Comparison of ENCODE assay signal across 10 cellular contexts in the genomic region with DNA sequence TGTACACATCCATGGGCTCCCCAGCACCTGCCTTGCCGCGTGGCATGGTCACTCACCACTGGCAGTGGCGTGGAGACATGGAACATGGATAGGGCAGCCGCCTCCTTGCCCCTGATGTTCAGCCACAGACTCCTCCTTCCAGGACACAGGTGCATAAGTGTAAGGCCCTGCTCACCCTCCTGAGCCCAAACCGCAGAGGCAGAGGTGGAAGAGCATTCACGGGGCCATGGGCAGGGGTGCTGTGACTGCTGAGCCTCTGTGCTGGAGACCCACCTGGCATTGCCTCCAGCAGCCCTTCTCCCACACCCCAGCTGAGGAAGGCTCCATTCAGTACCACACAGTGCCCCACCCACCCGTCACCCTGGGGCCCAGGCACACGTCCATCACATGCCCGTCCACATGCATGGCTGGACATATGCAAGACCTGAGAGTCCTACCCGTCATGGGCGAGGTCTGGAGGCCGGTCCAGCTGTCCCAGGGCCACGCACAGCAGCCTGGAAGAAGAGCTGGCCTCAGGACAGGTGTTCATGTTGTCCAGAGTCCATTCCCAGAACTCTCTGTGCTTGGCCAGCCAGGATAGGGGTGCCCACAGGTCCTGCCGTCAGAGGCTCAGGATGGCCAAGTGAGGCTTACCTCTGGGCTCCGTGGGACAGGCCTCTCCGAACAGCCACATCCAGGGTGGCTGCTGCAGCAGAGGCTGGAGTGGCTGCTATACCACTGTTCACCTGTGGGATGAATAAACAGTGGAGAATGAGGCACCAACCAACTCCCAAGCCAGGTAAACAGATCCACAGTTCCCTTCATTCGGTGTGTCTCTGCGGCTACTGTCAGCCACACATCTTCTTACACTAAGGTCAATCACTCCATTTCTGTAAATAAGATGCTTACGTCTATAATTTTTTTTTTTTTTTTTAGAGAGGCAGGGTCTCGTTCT. TPM values are rescaled to one million over a fixed set of nuclear protein-coding genes. Genes with fewer than 3 reads are reported as not detected.
DNase-seq lines count a peak whose midpoint lies in the region; ATAC-seq, FAIRE-seq and TF ChIP-seq lines count a peak whose summit lies in the region.
"Had no signal": no experiment of that assay in that cellular context is flagged by ENCODE, and none has a peak within 500 bp of the region (broad histone marks: within the 10 kb centered on the region; RNA-seq: fewer than 3 reads in every experiment).

No MANE protein-coding gene starts in this region.

- H3K27ac ChIP-seq in OCI-LY1 (ENCODE audit: low read depth, low read length, poor library complexity, severe bottlenecking) (peak overlapping the region; percentile 66), endothelial cell of umbilical vein (ENCODE audit: insufficient read depth, low read depth, low read length) (no peak overlapping the region), thyroid gland (no peak overlapping the region)

- BruUV-seq in endothelial cell of umbilical vein (replicated peaks; lab: Mats Ljungman, UMichigan) = TSS peak; percentile 26

- H3K4me1 ChIP-seq in OCI-LY1 (ENCODE audit: insufficient read depth, low read length, severe bottlenecking) = peaks cover 49% of the 10 kb centered on the region
- H3K4me1 ChIP-seq in endothelial cell of umbilical vein (ENCODE audit: control insufficient read depth, extremely low read depth, insufficient read depth, low read length) = peaks cover 35% of the 10 kb centered on the region
- peaks cover 39 to 48% of the 10 kb centered on the region in 2 donors for H3K4me1 ChIP-seq in thyroid gland

- peaks cover 8% of the 10 kb centered on the region; the same call in 1 of the 2 replicates for H3F3A ChIP-seq in OCI-LY1 (ENCODE audit: insufficient read depth, low read length)

- no peaks in the 10 kb centered on the region for H3K9me1 ChIP-seq in endothelial cell of umbilical vein (replicated peaks; ENCODE audit: control insufficient read depth, extremely low read depth, insufficient read depth, low read length)

- no peak for TF ChIP-seq POLR2A in endothelial cell of umbilical vein (IDR thresholded peaks at IDR 0.05; ENCODE audit: low read depth, low read length)
- no peak for TF ChIP-seq POLR2A in thyroid gland (IDR thresholded peaks at IDR 0.05)

- WGBS in thyroid gland, 2 donors = 90 to 92% methylated on average over 15 to 19 of the region's 20 CpGs

- peak; percentile 68 for DNase-seq in activated CD4-positive, alpha-beta T cell treated with anti-CD3 and anti-CD28 coated beads, Interleukin-2, amount 10 ng/mL, durations not matched to agents 24 days and 14 days
- DNase-seq in activated CD4-positive, alpha-beta T cell treated with anti-CD3 and anti-CD28 coated beads for 1 hour = no peak
- no peak for DNase-seq in endothelial cell of umbilical vein (ENCODE audit: low read depth, low spot score)
- no peak for DNase-seq in stimulated activated effector memory CD8-positive, alpha-beta T cell treated with anti-CD3 and anti-CD28 coated beads, Interleukin-12 subunit alpha, Interleukin-12 subunit beta, amount 100 ng/mL, for 72 hours (ENCODE audit: low spot score in 2 of 2)
- no peak for DNase-seq in NCI-H1105 treated with DMSO at 0.1 percent for 48 hours (lab: John Stamatoyannopoulos, UW)
- DNase-seq in thyroid gland = no peak
- DNase-seq in D721Med (ENCODE audit: insufficient read length, low spot score) = no peak
- DNase-seq: NCI-H1694 had no signal

- peak overlapping the region; percentile 91; the same call in 1 of the 2 replicates for H3K4me2 ChIP-seq in OCI-LY1 (ENCODE audit: low read length)
- H3K4me2 ChIP-seq in endothelial cell of umbilical vein (ENCODE audit: insufficient read depth, low read length) = no peak overlapping the region

- H3K9me3 ChIP-seq in OCI-LY1 (ENCODE audit: low read length) (no peaks in the 10 kb centered on the region), endothelial cell of umbilical vein (replicated peaks; ENCODE audit: control insufficient read depth, insufficient read depth, low read length) (no peaks in the 10 kb centered on the region), thyroid gland (no peaks in the 10 kb centered on the region)

- H3K4me1 Mint-ChIP-seq in activated CD4-positive, alpha-beta T cell treated with anti-CD3 and anti-CD28 coated beads, Interleukin-2, amount 10 ng/mL, durations not matched to agents 24 days and 14 days = peaks cover 17% of the 10 kb centered on the region
- peaks cover 35% of the 10 kb centered on the region for H3K4me1 Mint-ChIP-seq in stimulated activated effector memory CD8-positive, alpha-beta T cell treated with anti-CD3 and anti-CD28 coated beads, Interleukin-12 subunit alpha, Interleukin-12 subunit beta, amount 100 ng/mL, for 72 hours

- H2AFZ ChIP-seq in OCI-LY1 (ENCODE audit: low read length) (no peak overlapping the region), endothelial cell of umbilical vein (ENCODE audit: low read depth, low read length) (no peak overlapping the region)

- TF ChIP-seq CTCF in OCI-LY1 (IDR thresholded peaks at IDR 0.05; ENCODE audit: low read length) (no peak), endothelial cell of umbilical vein (IDR thresholded peaks at IDR 0.05; ENCODE audit: extremely low read depth in 1 of 2, insufficient read depth in 1 of 2, low read depth in 1 of 2, low read length in 2 of 2) (no peak), thyroid gland (IDR thresholded peaks at IDR 0.05) (no peak), D721Med (IDR thresholded peaks at IDR 0.05; ENCODE audit: insufficient read depth, missing control alignments) (no peak)

- no peaks in the 10 kb centered on the region for H4K20me1 ChIP-seq in OCI-LY1 (ENCODE audit: insufficient read depth, low read length)
- H4K20me1 ChIP-seq in endothelial cell of umbilical vein (replicated peaks; ENCODE audit: control insufficient read depth, extremely low read depth, insufficient read depth, low read length) = no peaks in the 10 kb centered on the region

- peak overlapping the region; percentile 95 for H3K4me3 ChIP-seq in OCI-LY1 (ENCODE audit: low read depth, low read length, poor library complexity, severe bottlenecking)
- H3K4me3 ChIP-seq in endothelial cell of umbilical vein (replicated peaks in 1 of 3; ENCODE audit: insufficient read depth in 1 of 3, low read depth in 1 of 3, low read length in 3 of 3) = no peak overlapping the region
- H3K4me3 ChIP-seq in thyroid gland (replicated peaks in 1 of 3) = no peak overlapping the region

- H3K9ac ChIP-seq in OCI-LY1 (ENCODE audit: low read length) = peak overlapping the region; percentile 92; the same call in 1 of the 2 replicates
- no peak overlapping the region for H3K9ac ChIP-seq in endothelial cell of umbilical vein (replicated peaks; ENCODE audit: extremely low read depth, insufficient read depth, low read length)

- H3K4me3 Mint-ChIP-seq in activated CD4-positive, alpha-beta T cell treated with anti-CD3 and anti-CD28 coated beads, Interleukin-2, amount 10 ng/mL, durations not matched to agents 24 days and 14 days = peak overlapping the region; percentile 97
- H3K4me3 Mint-ChIP-seq in stimulated activated effector memory CD8-positive, alpha-beta T cell treated with anti-CD3 and anti-CD28 coated beads, Interleukin-12 subunit alpha, Interleukin-12 subunit beta, amount 100 ng/mL, for 72 hours = peak overlapping the region; percentile 96

- H3K9me3 Mint-ChIP-seq in activated CD4-positive, alpha-beta T cell treated with anti-CD3 and anti-CD28 coated beads, Interleukin-2, amount 10 ng/mL, durations not matched to agents 24 days and 14 days = no peaks in the 10 kb centered on the region
- H3K9me3 Mint-ChIP-seq in stimulated activated effector memory CD8-positive, alpha-beta T cell treated with anti-CD3 and anti-CD28 coated beads, Interleukin-12 subunit alpha, Interleukin-12 subunit beta, amount 100 ng/mL, for 72 hours = no peaks in the 10 kb centered on the region

- ATAC-seq in stimulated activated effector memory CD8-positive, alpha-beta T cell treated with anti-CD3 and anti-CD28 coated beads, Interleukin-12 subunit alpha, Interleukin-12 subunit beta, amount 100 ng/mL, for 72 hours = no peak

- dilution Hi-C loops in endothelial cell of umbilical vein (cut with MboI; ENCODE audit: extremely low pct_ligation_motif_present, low sequenced_read_pairs) = no loop called here

- H3K36me3 Mint-ChIP-seq in activated CD4-positive, alpha-beta T cell treated with anti-CD3 and anti-CD28 coated beads, Interleukin-2, amount 10 ng/mL, durations not matched to agents 24 days and 14 days (ENCODE audit: low read depth) = peaks cover 17% of the 10 kb centered on the region
- H3K36me3 Mint-ChIP-seq in stimulated activated effector memory CD8-positive, alpha-beta T cell treated with anti-CD3 and anti-CD28 coated beads, Interleukin-12 subunit alpha, Interleukin-12 subunit beta, amount 100 ng/mL, for 72 hours = peaks cover 43% of the 10 kb centered on the region

- no peak for FAIRE-seq in endothelial cell of umbilical vein (lab: Jason Lieb, UNC)
- no peak for FAIRE-seq in D721Med (lab: Jason Lieb, UNC)
- FAIRE-seq: keratinocyte had no signal

- H3K9me2 ChIP-seq in OCI-LY1 (ENCODE audit: low read depth, low read length) = no peaks in the 10 kb centered on the region

- H3K27me3 Mint-ChIP-seq in activated CD4-positive, alpha-beta T cell treated with anti-CD3 and anti-CD28 coated beads, Interleukin-2, amount 10 ng/mL, durations not matched to agents 24 days and 14 days = peaks cover 2% of the 10 kb centered on the region

- intact Hi-C loops in activated CD4-positive, alpha-beta T cell treated with anti-CD3 and anti-CD28 coated beads, Interleukin-2, amount 10 ng/mL, durations not matched to agents 24 days and 14 days (cut with micrococcal nuclease) = no loop called here
- intact Hi-C loops in endothelial cell of umbilical vein (cut with micrococcal nuclease) (no loop called here), thyroid gland (cut with DNase I) (loop anchor here (10.0 kb wide), 1 partner anchor 258 kb away; a partner anchor contains a TSS)

- POLR2A ChIA-PET in endothelial cell of umbilical vein (lab: Charles Lee) = no interaction called here

- CTCF ChIA-PET in endothelial cell of umbilical vein (lab: Charles Lee) = no interaction called here

- H3K36me3 ChIP-seq in OCI-LY1 (ENCODE audit: insufficient read depth, low read length) (peaks cover 15% of the 10 kb centered on the region; the same call in 1 of the 2 replicates), endothelial cell of umbilical vein (ENCODE audit: control insufficient read depth in 2 of 2, extremely low read depth in 1 of 2, insufficient read depth in 2 of 2, low read length in 2 of 2) (peaks cover 0 to 6% of the 10 kb centered on the region in 2 experiments), thyroid gland (peaks cover 0 to 4% of the 10 kb centered on the region in 2 donors)

- H3K79me2 ChIP-seq in OCI-LY1 (ENCODE audit: insufficient read depth, low read length) (peaks cover 17% of the 10 kb centered on the region), endothelial cell of umbilical vein (ENCODE audit: control insufficient read depth, insufficient read depth, low read length) (peaks cover 33% of the 10 kb centered on the region)

- H3K27me3 ChIP-seq in OCI-LY1 (ENCODE audit: insufficient read depth, low read length) (no peaks in the 10 kb centered on the region), endothelial cell of umbilical vein (ENCODE audit: control insufficient read depth in 2 of 2, insufficient read depth in 2 of 2, low read length in 2 of 2) (no peaks in the 10 kb centered on the region), thyroid gland (no peaks in the 10 kb centered on the region)

- H3K27ac Mint-ChIP-seq in activated CD4-positive, alpha-beta T cell treated with anti-CD3 and anti-CD28 coated beads, Interleukin-2, amount 10 ng/mL, durations not matched to agents 24 days and 14 days = peak overlapping the region; percentile 48
- peak overlapping the region; percentile 87 for H3K27ac Mint-ChIP-seq in stimulated activated effector memory CD8-positive, alpha-beta T cell treated with anti-CD3 and anti-CD28 coated beads, Interleukin-12 subunit alpha, Interleukin-12 subunit beta, amount 100 ng/mL, for 72 hours

RNA-seq across cellular contexts. Expression of a gene that starts 1.7 kb away (rescaled TPM):
- 51.1 and 51.7 TPM in 2 replicates for total RNA-seq in activated CD4-positive, alpha-beta T cell treated with anti-CD3 and anti-CD28 coated beads, Interleukin-2, amount 10 ng/mL, durations not matched to agents 24 days and 14 days
- 41.5 and 45.3 TPM in 2 replicates for total RNA-seq in endothelial cell of umbilical vein
- 33.1 and 42.7 TPM in 2 replicates for polyA plus RNA-seq in endothelial cell of umbilical vein
- polyA plus RNA-seq in endothelial cell of umbilical vein (2011; cell fraction: cytosol; rRNA removed) = 7.6 and 13.4 TPM in 2 replicates
- 261 and 282 TPM in 2 replicates for polyA plus RNA-seq in endothelial cell of umbilical vein (2011; cell fraction: nucleus; rRNA removed)
- 19.7 and 24.2 TPM in 2 replicates for polyA plus RNA-seq in endothelial cell of umbilical vein (2012)
- 23.3 and 25.1 TPM in 2 replicates for polyA minus RNA-seq in endothelial cell of umbilical vein
- 5.6 TPM for polyA minus RNA-seq in endothelial cell of umbilical vein (2011; cell fraction: cytosol; rRNA and poly(A)+ RNA removed)
- polyA minus RNA-seq in endothelial cell of umbilical vein (2011; cell fraction: nucleus; rRNA and poly(A)+ RNA removed) = 38.8 and 57.6 TPM in 2 replicates
- 100 to 1,000 TPM in 1 of 4 donors, 10 to 100 TPM in 3; 64.6 to 102 (median 80.3) TPM for total RNA-seq in thyroid gland

RNA-seq across cellular contexts. Expression of a gene that starts 4.6 kb away (rescaled TPM):
- total RNA-seq in activated CD4-positive, alpha-beta T cell treated with anti-CD3 and anti-CD28 coated beads, Interleukin-2, amount 10 ng/mL, durations not matched to agents 24 days and 14 days = 62.2 and 64.6 TPM in 2 replicates
- total RNA-seq in endothelial cell of umbilical vein = 42.4 and 47.0 TPM in 2 replicates
- 32.6 and 38.3 TPM in 2 replicates for polyA plus RNA-seq in endothelial cell of umbilical vein
- 5.5 and 8.8 TPM in 2 replicates for polyA plus RNA-seq in endothelial cell of umbilical vein (2011; cell fraction: cytosol; rRNA removed)
- polyA plus RNA-seq in endothelial cell of umbilical vein (2011; cell fraction: nucleus; rRNA removed) = 193 and 224 TPM in 2 replicates
- polyA plus RNA-seq in endothelial cell of umbilical vein (2012) = 22.9 and 34.1 TPM in 2 replicates
- polyA minus RNA-seq in endothelial cell of umbilical vein = 15.7 and 19.6 TPM in 2 replicates
- 5.1 TPM for polyA minus RNA-seq in endothelial cell of umbilical vein (2011; cell fraction: cytosol; rRNA and poly(A)+ RNA removed)
- polyA minus RNA-seq in endothelial cell of umbilical vein (2011; cell fraction: nucleus; rRNA and poly(A)+ RNA removed) = 30.4 and 61.3 TPM in 2 replicates
- 10 to 100 TPM; 31.4 to 42.7 (median 32.5) TPM for total RNA-seq in thyroid gland

RNA-seq across cellular contexts. Expression of a gene that starts 15.0 kb away (rescaled TPM):
- total RNA-seq in activated CD4-positive, alpha-beta T cell treated with anti-CD3 and anti-CD28 coated beads, Interleukin-2, amount 10 ng/mL, durations not matched to agents 24 days and 14 days = 20.1 and 21.5 TPM in 2 replicates
- total RNA-seq in endothelial cell of umbilical vein (67.9 and 72.3 TPM in 2 replicates), thyroid gland (1 to 10 TPM; 3.1 to 5.1 (median 3.7) TPM)
- polyA plus RNA-seq in endothelial cell of umbilical vein = 86.8 and 90.2 TPM in 2 replicates
- 50.3 and 67.5 TPM in 2 replicates for polyA plus RNA-seq in endothelial cell of umbilical vein (2011; cell fraction: cytosol; rRNA removed)
- polyA plus RNA-seq in endothelial cell of umbilical vein (2011; cell fraction: nucleus; rRNA removed) = 241 and 284 TPM in 2 replicates
- polyA plus RNA-seq in endothelial cell of umbilical vein (2012) = 46.0 and 62.2 TPM in 2 replicates
- polyA minus RNA-seq in endothelial cell of umbilical vein = 51.9 and 76.1 TPM in 2 replicates
- 9.8 TPM for polyA minus RNA-seq in endothelial cell of umbilical vein (2011; cell fraction: cytosol; rRNA and poly(A)+ RNA removed)
- polyA minus RNA-seq in endothelial cell of umbilical vein (2011; cell fraction: nucleus; rRNA and poly(A)+ RNA removed) = 48.7 and 88.7 TPM in 2 replicates

RNA-seq across cellular contexts. Expression of a gene that starts 23.7 kb away (rescaled TPM):
- total RNA-seq in activated CD4-positive, alpha-beta T cell treated with anti-CD3 and anti-CD28 coated beads, Interleukin-2, amount 10 ng/mL, durations not matched to agents 24 days and 14 days = 27.8 and 29.0 TPM in 2 replicates
- total RNA-seq in endothelial cell of umbilical vein (26.3 and 29.4 TPM in 2 replicates), thyroid gland (1 to 10 TPM; 2.8 to 4.7 (median 4.0) TPM)
- polyA plus RNA-seq in endothelial cell of umbilical vein = 22.8 and 30.2 TPM in 2 replicates
- 13.7 and 19.8 TPM in 2 replicates for polyA plus RNA-seq in endothelial cell of umbilical vein (2011; cell fraction: cytosol; rRNA removed)
- polyA plus RNA-seq in endothelial cell of umbilical vein (2011; cell fraction: nucleus; rRNA removed) = 47.9 and 63.7 TPM in 2 replicates
- 19.7 and 28.3 TPM in 2 replicates for polyA plus RNA-seq in endothelial cell of umbilical vein (2012)
- polyA minus RNA-seq in endothelial cell of umbilical vein = 17.9 and 22.1 TPM in 2 replicates
- polyA minus RNA-seq in endothelial cell of umbilical vein (2011; cell fraction: cytosol; rRNA and poly(A)+ RNA removed) = 0.51 TPM
- 11.3 and 17.4 TPM in 2 replicates for polyA minus RNA-seq in endothelial cell of umbilical vein (2011; cell fraction: nucleus; rRNA and poly(A)+ RNA removed)

RNA-seq across cellular contexts. Expression of a gene that starts 45.7 kb away (rescaled TPM):
- total RNA-seq in activated CD4-positive, alpha-beta T cell treated with anti-CD3 and anti-CD28 coated beads, Interleukin-2, amount 10 ng/mL, durations not matched to agents 24 days and 14 days = 24.0 and 25.2 TPM in 2 replicates
- 24.1 and 28.0 TPM in 2 replicates for total RNA-seq in endothelial cell of umbilical vein
- polyA plus RNA-seq in endothelial cell of umbilical vein = 37.5 and 45.8 TPM in 2 replicates
- 17.7 and 23.1 TPM in 2 replicates for polyA plus RNA-seq in endothelial cell of umbilical vein (2011; cell fraction: cytosol; rRNA removed)
- polyA plus RNA-seq in endothelial cell of umbilical vein (2011; cell fraction: nucleus; rRNA removed) = 82.2 and 94.2 TPM in 2 replicates
- polyA plus RNA-seq in endothelial cell of umbilical vein (2012) = 13.8 and 16.8 TPM in 2 replicates
- 11.1 and 16.1 TPM in 2 replicates for polyA minus RNA-seq in endothelial cell of umbilical vein
- polyA minus RNA-seq in endothelial cell of umbilical vein (2011; cell fraction: cytosol; rRNA and poly(A)+ RNA removed) = 9.7 TPM
- 11.9 and 16.8 TPM in 2 replicates for polyA minus RNA-seq in endothelial cell of umbilical vein (2011; cell fraction: nucleus; rRNA and poly(A)+ RNA removed)
- total RNA-seq in thyroid gland = 10 to 100 TPM; 20.7 to 50.6 (median 31.0) TPM
